Comparison of ENCODE assay signal across 23 cellular contexts in genomic region chr4:155735506-155735905, GRCh38. TPM values are rescaled to one million over a fixed set of nuclear protein-coding genes. Genes with fewer than 3 reads are reported as not detected.
"Had no signal": no experiment of that assay in that cellular context is flagged by ENCODE, and none has a peak within 500 bp of the region (broad histone marks: within the 10 kb centered on the region; RNA-seq: fewer than 3 reads in every experiment).

No MANE protein-coding gene starts in this region.

- H3K27me3 ChIP-seq: brain microvascular endothelial cell, esophagus squamous epithelium, gastrocnemius medialis, neutrophil, pancreas, sigmoid colon, spleen, upper lobe of right lung had no signal

- H3K4me1 ChIP-seq: esophagus squamous epithelium, gastrocnemius medialis, pancreas, spleen, upper lobe of right lung had no signal

- FAIRE-seq: pancreas had no signal

- DNase-seq: activated B cell treated with CpG ODN at 0.5 μM for 24 hours; activated CD4-positive, alpha-beta T cell treated with anti-CD3 and anti-CD28 coated beads, Interleukin-2, amount 10 ng/mL, durations not matched to agents 24 days and 14 days; activated CD8-positive, alpha-beta T cell treated with anti-CD3 and anti-CD28 coated beads for 36 hours; activated naive CD4-positive, alpha-beta T cell treated with Interleukin-2 at 50 U/mL for 16 hours; activated naive CD8-positive, alpha-beta T cell treated with anti-CD3 and anti-CD28 coated beads, Interleukin-2, amount 10 ng/mL, durations not matched to agents 7 days and 5 days; activated T-cell treated with anti-CD3 and anti-CD28 coated beads, Interleukin-2, amount 50 U/mL, for 1 hour; brain microvascular endothelial cell; effector CD8-positive, alpha-beta T cell; esophagus squamous epithelium; gastrocnemius medialis; head of caudate nucleus; immature natural killer cell; pancreas; sigmoid colon; spleen; stimulated activated CD4-positive, alpha-beta T cell treated with anti-CD3 and anti-CD28 coated beads, Interleukin-4, amount 100 ng/mL, for 4 hours; T-helper 1 cell; T-helper 9 cell; upper lobe of right lung had no signal

- H3K27ac ChIP-seq: brain microvascular endothelial cell, esophagus squamous epithelium, gastrocnemius medialis, neutrophil, pancreas, spleen, upper lobe of right lung had no signal

- H3K4me3 ChIP-seq: esophagus squamous epithelium, gastrocnemius medialis, lung, pancreas, sigmoid colon, spleen, upper lobe of right lung had no signal

- H3K36me3 ChIP-seq: brain microvascular endothelial cell, esophagus squamous epithelium, gastrocnemius medialis, neutrophil, pancreas, spleen, upper lobe of right lung had no signal

- H3K9me3 ChIP-seq: esophagus squamous epithelium, gastrocnemius medialis, neutrophil, pancreas, sigmoid colon, spleen, upper lobe of right lung had no signal

- ATAC-seq: activated CD8-positive, alpha-beta T cell treated with anti-CD3 and anti-CD28 coated beads for 36 hours; gastrocnemius medialis; natural killer cell treated with Interleukin-12 subunit alpha and Interleukin-12 subunit beta and Interleukin-15 and Interleukin-18, amount 100 ng/mL, for 72 hours; pancreas; stimulated activated memory B cell treated with anti-CD40 and anti-IgM and Interleukin-4, amounts not matched to agents 10 μg/mL and 1 μg/mL and 100 μg/mL, for 72 hours; upper lobe of right lung had no signal

RNA-seq across cellular contexts. Expression of gene GUCY1B1, which starts 23.3 kb away (rescaled TPM):
- total RNA-seq: activated naive CD8-positive, alpha-beta T cell treated with anti-CD3 and anti-CD28 coated beads, Interleukin-2, amount 10 ng/mL, durations not matched to agents 7 days and 5 days had no signal
